In the genomic region with DNA sequence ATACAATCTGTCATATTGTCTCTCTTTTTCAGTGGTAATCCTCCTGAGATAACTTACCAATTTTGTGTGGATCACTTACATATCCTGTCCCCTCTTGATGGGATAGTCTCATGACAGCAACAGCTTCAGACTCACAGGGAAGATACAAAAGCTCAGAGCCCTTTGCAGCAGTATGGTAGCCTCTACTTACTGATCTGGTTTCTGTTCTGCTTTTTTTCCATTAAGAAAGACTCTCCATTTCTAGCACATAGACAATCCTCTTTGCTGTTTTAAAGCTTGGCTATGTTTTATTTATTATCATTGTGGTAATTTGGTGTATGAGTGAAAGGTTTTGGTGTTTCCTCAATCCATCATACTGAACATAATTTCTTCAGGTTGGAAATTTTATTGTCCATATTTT, we compare ENCODE assay signal across 23 cellular contexts.
"Had no signal": no experiment of that assay in that cellular context is flagged by ENCODE, and none has a peak within 500 bp of the region (broad histone marks: within the 10 kb centered on the region; RNA-seq: fewer than 3 reads in every experiment).

No MANE protein-coding gene starts in this region.

- H3K9me3 ChIP-seq: SJCRH30 had no signal

- H3K9ac ChIP-seq: KMS-11 had no signal

- DNase-seq: Kasumi-1, MM.1S, NCI-H1048, NCI-H1105, NCI-H1417, NCI-H1436 treated with DMSO at 0.1 percent for 48 hours, NCI-H1694 treated with DMSO at 0.1 percent for 48 hours, NCI-H1930, NCI-H2081, NCI-H2107, NCI-H2227 treated with DMSO at 0.1 percent for 48 hours, NCI-H524, NCI-H526 treated with DMSO at 0.1 percent for 48 hours, NCI-H748 treated with DMSO at 0.1 percent for 48 hours, OCI-M1, Right ventricle myocardium superior, RPMI8226, SJCRH30, T-helper 1 cell had no signal

- H3K4me2 ChIP-seq: KMS-11 had no signal

- H3K4me3 ChIP-seq: K562, SJCRH30 had no signal

- H3K36me3 ChIP-seq: SJCRH30 had no signal

- H3K27ac ChIP-seq: HL-60, KMS-11, SJCRH30 had no signal

- ATAC-seq: K562, SK-N-SH treated with all-trans-retinoic acid at 6 μM for 48 hours had no signal

- H3K4me1 ChIP-seq: SJCRH30 had no signal

- H3K27me3 ChIP-seq: SJCRH30 had no signal
